Comparison of ENCODE assay signal across 25 cellular contexts in the genomic region with DNA sequence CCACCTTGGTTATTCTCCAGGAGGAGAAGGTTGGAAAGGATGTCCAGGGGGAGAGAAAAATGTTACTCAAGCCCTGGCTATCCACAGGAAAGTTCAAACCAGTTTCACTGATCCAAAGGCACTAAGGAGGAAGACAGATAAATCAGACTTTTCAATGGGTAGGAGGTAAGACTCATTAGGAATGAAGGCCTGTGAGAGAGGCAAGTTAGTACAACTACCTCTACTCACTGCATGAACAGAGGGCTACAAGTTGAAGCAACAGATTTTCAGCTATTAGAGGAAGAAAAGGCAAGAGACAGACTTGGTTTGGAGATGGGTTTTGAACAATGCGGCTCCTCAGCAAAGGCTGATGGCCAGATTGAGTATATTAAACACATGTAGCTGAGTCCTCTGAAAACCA. TPM values are rescaled to one million over a fixed set of nuclear protein-coding genes. Genes with fewer than 3 reads are reported as not detected.
"Had no signal": no experiment of that assay in that cellular context is flagged by ENCODE, and none has a peak within 500 bp of the region (broad histone marks: within the 10 kb centered on the region; RNA-seq: fewer than 3 reads in every experiment).

No MANE protein-coding gene starts in this region.

- DNase-seq: activated CD4-positive, alpha-beta memory T cell treated with anti-CD3 and anti-CD28 coated beads for 36 hours; activated CD4-positive, alpha-beta T cell treated with anti-CD3 and anti-CD28 coated beads, Interleukin-2, amount 10 ng/mL, durations not matched to agents 7 days and 5 days; activated CD4-positive, CD25-positive, alpha-beta regulatory T cell; activated CD8-positive, alpha-beta memory T cell treated with anti-CD3 and anti-CD28 coated beads for 24 hours; activated effector memory CD4-positive, alpha-beta T cell treated with anti-CD3 and anti-CD28 coated beads, Interleukin-2, amount 50 U/mL, for 16 hours; activated naive CD4-positive, alpha-beta T cell treated with Interleukin-2 at 50 U/mL for 16 hours; activated T-cell treated with anti-CD3 and anti-CD28 coated beads, Interleukin-2, amount 50 U/mL, for 4 hours; Kasumi-1; NCI-H1105 treated with DMSO at 0.1 percent for 48 hours; NCI-H1436 treated with DMSO at 0.1 percent for 48 hours; NCI-H187; NCI-H2081; NCI-H510A treated with DMSO at 0.1 percent for 48 hours; NCI-H69; NK-92 treated with Interleukin-12 subunit alpha and Interleukin-12 subunit beta, amount 100 ng/mL, for 24 hours; OCI-M1; Peyer's patch; SHP77 treated with DMSO at 0.1 percent for 48 hours; T-cell; T-helper 2 cell; T1000 had no signal

- H3K27me3 ChIP-seq: brain microvascular endothelial cell, Peyer's patch had no signal

- H3K4me3 ChIP-seq: Peyer's patch had no signal

- FAIRE-seq: TTC549 had no signal

- H3K36me3 ChIP-seq: brain microvascular endothelial cell had no signal

- H3K9me3 ChIP-seq: Peyer's patch had no signal

- ATAC-seq: activated naive CD4-positive, alpha-beta T cell treated with anti-CD3 and anti-CD28 coated beads, Interleukin-2, amount 50 U/mL, for 72 hours; activated T-cell treated with anti-CD3 and anti-CD28 coated beads, Interleukin-2, amount 50 U/mL, for 4 hours; T-cell had no signal

- H3K27ac ChIP-seq: brain microvascular endothelial cell, Peyer's patch, VCaP had no signal

- H3K4me1 ChIP-seq: Peyer's patch had no signal

RNA-seq across cellular contexts. Expression of gene CD160, which starts 16.9 kb away (rescaled TPM):
- total RNA-seq: activated CD4-positive, alpha-beta T cell treated with anti-CD3 and anti-CD28 coated beads, Interleukin-2, amount 10 ng/mL, durations not matched to agents 7 days and 5 days had no signal

RNA-seq across cellular contexts. Expression of gene PDZK1, which starts 29.0 kb away (rescaled TPM):
- total RNA-seq: activated CD4-positive, alpha-beta memory T cell treated with anti-CD3 and anti-CD28 coated beads for 36 hours; activated naive CD4-positive, alpha-beta T cell treated with anti-CD3 and anti-CD28 coated beads, Interleukin-2, amount 50 U/mL, for 72 hours had no signal
